In the genomic region with DNA sequence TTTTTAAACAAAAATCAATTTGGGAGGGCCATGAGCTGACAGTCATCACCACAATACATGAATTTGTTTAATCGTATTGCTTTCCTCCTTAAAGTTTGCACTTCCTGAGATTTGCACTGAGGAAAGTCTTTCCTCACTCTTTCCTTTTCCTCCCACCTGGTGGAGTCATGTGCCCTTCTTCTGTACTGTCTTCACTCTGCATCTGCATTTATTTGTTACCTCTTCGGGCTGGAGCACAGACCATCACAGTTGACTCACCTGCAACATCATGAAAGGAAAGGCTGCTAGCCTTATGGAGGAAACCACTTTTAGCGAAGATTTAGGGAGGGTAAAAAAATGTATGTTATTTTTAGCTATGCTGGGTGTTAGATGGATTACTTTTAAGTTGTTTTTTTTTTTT, we compare ENCODE assay signal across 28 cellular contexts.
"Had no signal": no experiment of that assay in that cellular context is flagged by ENCODE, and none has a peak within 500 bp of the region (broad histone marks: within the 10 kb centered on the region; RNA-seq: fewer than 3 reads in every experiment).

No MANE protein-coding gene starts in this region.

- H3K4me1 ChIP-seq: foreskin keratinocyte had no signal

- H3K36me3 ChIP-seq: brain microvascular endothelial cell, esophagus muscularis mucosa, gastrocnemius medialis, heart left ventricle had no signal

- FAIRE-seq: astrocyte, bronchial epithelial cell had no signal

- H3K4me3 ChIP-seq: coronary artery, dorsolateral prefrontal cortex, esophagus muscularis mucosa, gastrocnemius medialis, heart left ventricle had no signal

- H3K27me3 ChIP-seq: brain microvascular endothelial cell, dorsolateral prefrontal cortex, esophagus muscularis mucosa, foreskin keratinocyte, gastrocnemius medialis, heart left ventricle had no signal

- H3K27ac ChIP-seq: brain microvascular endothelial cell, coronary artery, dorsolateral prefrontal cortex, esophagus muscularis mucosa, foreskin keratinocyte, gastrocnemius medialis, heart left ventricle had no signal

- ATAC-seq: activated CD4-positive, CD25-positive, alpha-beta regulatory T cell treated with anti-CD3 and anti-CD28 coated beads, Interleukin-2, amount 50 U/mL, for 24 hours; activated CD8-positive, alpha-beta T cell treated with anti-CD3 and anti-CD28 coated beads for 36 hours; activated T-cell treated with anti-CD3 and anti-CD28 coated beads, Interleukin-2, amount 50 U/mL, for 4 hours; activated T-helper 17 cell treated with anti-CD3 and anti-CD28 coated beads, Interleukin-2, amount 50 U/mL, for 72 hours; foreskin keratinocyte; gastrocnemius medialis; heart left ventricle had no signal

- DNase-seq: activated B cell treated with CpG ODN at 0.5 μM for 24 hours; activated CD4-positive, alpha-beta T cell treated with anti-CD3 and anti-CD28 coated beads for 48 hours; activated CD4-positive, alpha-beta T cell treated with anti-CD3 and anti-CD28 coated beads, Interleukin-2, amount 50 U/mL, for 1 hour; activated CD4-positive, alpha-beta T cell treated with anti-CD3 and anti-CD28 coated beads, Interleukin-2, amount 50 U/mL, for 48 hours; activated CD8-positive, alpha-beta memory T cell treated with anti-CD3 and anti-CD28 coated beads for 24 hours; activated CD8-positive, alpha-beta T cell treated with anti-CD3 and anti-CD28 coated beads for 36 hours; activated effector memory CD4-positive, alpha-beta T cell treated with Interleukin-2 at 50 U/mL for 16 hours; activated gamma-delta T cell treated with Interleukin-2 at 50 U/mL for 16 hours; activated naive CD4-positive, alpha-beta T cell treated with anti-CD3 and anti-CD28 coated beads, Interleukin-2, amount 50 U/mL, for 16 hours; activated naive CD4-positive, alpha-beta T cell treated with Interleukin-2 at 50 U/mL for 16 hours; activated T-cell treated with anti-CD3 and anti-CD28 coated beads, Interleukin-2, amount 50 U/mL, for 4 hours; amniotic stem cell; anterior cingulate cortex; brain microvascular endothelial cell; dorsolateral prefrontal cortex; effector memory CD4-positive, alpha-beta T cell; erythroblast; foreskin keratinocyte; gastrocnemius medialis; glutamatergic neuron; heart left ventricle; T-helper 2 cell had no signal
